ENCODE assay signal across 17 cellular contexts in genomic region chr1:198778049-198778448, GRCh38.
DNase-seq lines count a peak whose midpoint lies in the region; ATAC-seq and TF ChIP-seq lines count a peak whose summit lies in the region.
"Had no signal": no experiment of that assay in that cellular context is flagged by ENCODE, and none has a peak within 500 bp of the region (broad histone marks: within the 10 kb centered on the region; RNA-seq: fewer than 3 reads in every experiment).

No MANE protein-coding gene starts in this region.

- H3K27me3 Mint-ChIP-seq in activated naive CD4-positive, alpha-beta T cell treated with anti-CD3 and anti-CD28 coated beads, Interleukin-2, amount 10 ng/mL, durations not matched to agents 7 days and 5 days: peaks cover 3% of the 10 kb centered on the region
- H3K27me3 Mint-ChIP-seq: naive B cell, progenitor cell of endocrine pancreas had no signal

- WGBS in smooth muscle cell (ENCODE audit: low lambda C conversion rate): 50% methylated on average over 4 of the region's 4 CpGs

- H3F3A ChIP-seq in smooth muscle cell (ENCODE audit: low read depth): peaks cover 15% of the 10 kb centered on the region

- DNase-seq in astrocyte of the hippocampus (ENCODE audit: low read depth, low spot score): peak; percentile 70
- DNase-seq in left cardiac atrium: peak; percentile 25
- DNase-seq in smooth muscle cell (lab: John Stamatoyannopoulos, UW; ENCODE audit: unreplicated experiment): no peak
- no peak for DNase-seq in activated naive CD4-positive, alpha-beta T cell treated with anti-CD3 and anti-CD28 coated beads, Interleukin-2, amount 10 ng/mL, durations not matched to agents 7 days and 5 days
- DNase-seq in Karpas-422: no peak
- no peak for DNase-seq in NOMO-1 (lab: John Stamatoyannopoulos, UW; ENCODE audit: unreplicated experiment in 2 of 2)
- DNase-seq: activated CD4-positive, alpha-beta T cell treated with anti-CD3 and anti-CD28 coated beads, Interleukin-2, amount 50 U/mL, for 1 hour; activated T-cell treated with anti-CD3 and anti-CD28 coated beads, Interleukin-2, amount 50 U/mL, for 48 hours; DMS53; naive B cell; NCI-H2081; RPMI8226; T-helper 2 cell had no signal

- H4K20me1 ChIP-seq in smooth muscle cell (ENCODE audit: low read depth) (no peaks in the 10 kb centered on the region), Karpas-422 (ENCODE audit: insufficient read depth, low read depth, low read length) (no peaks in the 10 kb centered on the region)

- no peaks in the 10 kb centered on the region for H3K9me3 Mint-ChIP-seq in activated naive CD4-positive, alpha-beta T cell treated with anti-CD3 and anti-CD28 coated beads, Interleukin-2, amount 10 ng/mL, durations not matched to agents 7 days and 5 days
- H3K9me3 Mint-ChIP-seq: naive B cell had no signal

- H3K4me1 Mint-ChIP-seq in activated naive CD4-positive, alpha-beta T cell treated with anti-CD3 and anti-CD28 coated beads, Interleukin-2, amount 10 ng/mL, durations not matched to agents 7 days and 5 days: peaks cover 9% of the 10 kb centered on the region

- no peak overlapping the region for H3K4me3 Mint-ChIP-seq in activated naive CD4-positive, alpha-beta T cell treated with anti-CD3 and anti-CD28 coated beads, Interleukin-2, amount 10 ng/mL, durations not matched to agents 7 days and 5 days
- H3K4me3 Mint-ChIP-seq: naive B cell had no signal

- H3K79me2 ChIP-seq in smooth muscle cell (ENCODE audit: low read depth) (peaks cover 3% of the 10 kb centered on the region), Karpas-422 (ENCODE audit: low read length) (no peaks in the 10 kb centered on the region)

- H3K36me3 ChIP-seq in smooth muscle cell (ENCODE audit: low read depth) (no peaks in the 10 kb centered on the region), Karpas-422 (ENCODE audit: insufficient read depth, low read length) (no peaks in the 10 kb centered on the region)
- H3K36me3 ChIP-seq: ascending aorta had no signal

- H3K36me3 Mint-ChIP-seq in activated naive CD4-positive, alpha-beta T cell treated with anti-CD3 and anti-CD28 coated beads, Interleukin-2, amount 10 ng/mL, durations not matched to agents 7 days and 5 days: no peaks in the 10 kb centered on the region
- H3K36me3 Mint-ChIP-seq: naive B cell had no signal

- H3K9me2 ChIP-seq in Karpas-422 (replicated peaks; ENCODE audit: insufficient read depth, low read length): no peaks in the 10 kb centered on the region

- peak; percentile 62 for ATAC-seq in HG02610 (IDR thresholded peaks at IDR 0.05; ENCODE audit: unreplicated experiment)
- peak in 1 of 2 donors; percentile 22 for ATAC-seq in left cardiac atrium
- ATAC-seq in GM19351 (IDR thresholded peaks at IDR 0.05; ENCODE audit: unreplicated experiment): no peak

- H3K27ac ChIP-seq in smooth muscle cell (ENCODE audit: low read depth) (peak overlapping the region; percentile 88), Karpas-422 (ENCODE audit: low read length) (no peak overlapping the region)

- no peak overlapping the region for H3K9ac ChIP-seq in smooth muscle cell (ENCODE audit: low read depth)
- H3K9ac ChIP-seq in Karpas-422 (ENCODE audit: low read length): no peak overlapping the region

- CTCF ChIA-PET in activated naive CD4-positive, alpha-beta T cell treated with anti-CD3 and anti-CD28 coated beads, Interleukin-2, amount 10 ng/mL, durations not matched to agents 7 days and 5 days (lab: Charles Lee): interaction anchor here (0.5 to 1.4 kb wide), 4 partner anchors 12 to 1530 kb away, joined by 3 to 4 read pairs (median 3); no protein-coding TSS in a partner anchor

- H3K4me2 ChIP-seq in smooth muscle cell (no peak overlapping the region), Karpas-422 (ENCODE audit: low read depth, low read length, poor library complexity, severe bottlenecking) (no peak overlapping the region)

- H3K4me3 ChIP-seq in smooth muscle cell (no peak overlapping the region), Karpas-422 (ENCODE audit: low read length) (no peak overlapping the region)
- H3K4me3 ChIP-seq: ascending aorta had no signal

- H3K4me1 ChIP-seq in smooth muscle cell (ENCODE audit: low read depth) (peaks cover 10% of the 10 kb centered on the region), Karpas-422 (ENCODE audit: low read length) (no peaks in the 10 kb centered on the region)
- H3K4me1 ChIP-seq: ascending aorta had no signal

- H2AFZ ChIP-seq in smooth muscle cell (ENCODE audit: low read depth): no peak overlapping the region
- no peak overlapping the region for H2AFZ ChIP-seq in Karpas-422 (ENCODE audit: low read length)

- H3K27ac Mint-ChIP-seq in activated naive CD4-positive, alpha-beta T cell treated with anti-CD3 and anti-CD28 coated beads, Interleukin-2, amount 10 ng/mL, durations not matched to agents 7 days and 5 days: no peak overlapping the region
- H3K27ac Mint-ChIP-seq: naive B cell, progenitor cell of endocrine pancreas had no signal

- TF ChIP-seq CTCF in smooth muscle cell (IDR thresholded peaks at IDR 0.05; ENCODE audit: borderline replicate concordance, insufficient read depth, poor library complexity, severe bottlenecking): no peak

- intact Hi-C loops in left cardiac atrium (cut with DNase I): no loop called here

- H3K27me3 ChIP-seq in smooth muscle cell (ENCODE audit: low read depth): no peaks in the 10 kb centered on the region
- H3K27me3 ChIP-seq in Karpas-422 (ENCODE audit: low read length): no peaks in the 10 kb centered on the region
- H3K27me3 ChIP-seq: ascending aorta had no signal

- H3K9me3 ChIP-seq in smooth muscle cell (replicated peaks; ENCODE audit: low read depth) (no peaks in the 10 kb centered on the region), Karpas-422 (ENCODE audit: low read length) (no peaks in the 10 kb centered on the region)

Comparison
In these comparisons a context has a peak if more than half of its experiments do, and no peak if none do; other contexts are left out.
1. DNase-seq: peak in astrocyte of the hippocampus (single experiment) and left cardiac atrium (single experiment); none in smooth muscle cell (single experiment), activated naive CD4-positive, alpha-beta T cell treated with anti-CD3 and anti-CD28 coated beads, Interleukin-2, amount 10 ng/mL, durations not matched to agents 7 days and 5 days (single experiment), Karpas-422 (single experiment) and NOMO-1 (0 of 2).